8 cellular contexts compared by ENCODE assay signal in the genomic region with DNA sequence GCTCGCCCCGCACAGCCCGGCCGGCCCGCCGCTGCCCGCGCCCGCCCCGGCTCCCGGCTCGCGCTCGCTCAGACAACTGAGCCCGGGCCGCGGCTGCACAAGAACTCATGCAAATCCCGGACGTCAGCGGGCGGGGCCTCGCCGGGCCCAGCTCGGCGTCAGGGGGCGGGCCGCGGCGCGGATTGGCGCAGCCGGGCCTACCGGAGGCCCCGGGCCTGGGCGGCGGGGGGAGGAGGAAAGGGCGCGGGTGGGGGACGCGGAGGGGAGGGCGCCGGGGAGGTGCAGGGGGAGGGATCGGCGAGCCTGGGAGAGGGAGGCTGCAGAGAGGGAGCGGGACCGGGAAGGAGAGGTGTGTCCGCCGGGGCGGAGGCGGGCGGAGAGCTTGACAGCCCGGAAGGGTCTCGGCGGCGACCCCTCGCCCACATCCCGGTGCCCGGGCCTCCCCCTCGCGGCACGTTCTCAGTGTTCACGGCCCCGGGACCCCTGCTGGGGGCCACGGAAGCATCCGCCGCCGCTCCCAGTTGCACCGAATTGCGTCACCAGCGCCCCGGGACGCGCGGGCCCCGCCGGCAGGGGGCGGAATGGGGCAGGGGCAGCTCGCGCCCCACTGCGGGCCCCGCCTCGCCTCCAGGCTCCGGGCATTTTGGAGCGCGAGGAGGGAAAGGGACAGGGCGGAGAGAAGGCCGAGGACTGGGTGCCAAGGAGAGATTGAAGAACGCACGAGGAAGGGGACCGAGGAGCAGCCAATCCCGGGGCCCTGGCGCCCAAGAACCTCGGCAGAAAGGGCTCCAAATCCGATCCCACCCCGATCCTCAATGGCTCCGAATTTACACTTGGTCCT. TPM values are rescaled to one million over a fixed set of nuclear protein-coding genes. Genes with fewer than 3 reads are reported as not detected.
DNase-seq lines count a peak whose midpoint lies in the region; ATAC-seq and TF ChIP-seq lines count a peak whose summit lies in the region.

A gene (minus strand): TSS at position 78 of the 841 bp plus-strand sequence. CDS start 189 bp downstream, outside the sequence.

- H3K4me3 ChIP-seq in GM08714 (ENCODE audit: low read length) (peak within 1 kb of the TSS; percentile 90), adipocyte (ENCODE audit: low read length) (peak within 1 kb of the TSS; percentile 97), heart left ventricle (peak within 1 kb of the TSS; percentile 53 to 99 (median 82)), upper lobe of left lung (peak within 1 kb of the TSS; percentile 74 to 92 (median 88))

- intact Hi-C loops in heart left ventricle (cut with DNase I), result loop anchor here (2.0 to 10.0 kb wide), 11 partner anchors 27 to 153 kb away; a partner anchor contains a TSS
- intact Hi-C loops in posterior vena cava (cut with DNase I), result loop anchor here (5.0 to 10.0 kb wide), 2 partner anchors 42 to 45 kb away; a partner anchor contains a TSS

- peak; percentile 37 to 79 (median 66) for TF ChIP-seq CTCF in heart left ventricle (IDR thresholded peaks at IDR 0.05)
- peak; percentile 53 to 95 (median 93) for TF ChIP-seq CTCF in upper lobe of left lung (IDR thresholded peaks at IDR 0.05)

- H3K9ac ChIP-seq in adipocyte (ENCODE audit: low read length), result peak within 1 kb of the TSS; percentile 92

- DNase-seq in NCI-H1417 treated with DMSO at 0.1 percent for 48 hours (lab: John Stamatoyannopoulos, UW) (peak; percentile 35), T follicular helper cell (ENCODE audit: low read depth) (peak; percentile 89), adipocyte (ENCODE audit: low read depth) (peak; percentile 98), heart left ventricle (peak; percentile 96 to 98 (median 97)), posterior vena cava (ENCODE audit: low spot score) (peak; percentile 98), upper lobe of left lung (peak; percentile 97 to 99)

- H3K9me3 ChIP-seq in adipocyte (ENCODE audit: control insufficient read depth, low read length), result no peaks in the 10 kb centered on the region
- no peaks in the 10 kb centered on the region for H3K9me3 ChIP-seq in heart left ventricle
- H3K9me3 ChIP-seq in upper lobe of left lung, result no peaks in the 10 kb centered on the region

- H3K4me1 ChIP-seq in adipocyte (ENCODE audit: control insufficient read depth, insufficient read depth, low read length) (peaks cover 29% of the 10 kb centered on the region), heart left ventricle (peaks cover 0 to 81% (median 64%) of the 10 kb centered on the region in 12 donors), upper lobe of left lung (peaks cover 77 to 86% (median 78%) of the 10 kb centered on the region in 4 donors)

- H3K36me3 ChIP-seq in adipocyte (ENCODE audit: control insufficient read depth, insufficient read depth, low read length, severe bottlenecking) (peaks cover 8% of the 10 kb centered on the region), heart left ventricle (peaks cover 0 to 22% (median 9%) of the 10 kb centered on the region in 9 donors), upper lobe of left lung (peaks cover 3 to 13% (median 7%) of the 10 kb centered on the region in 4 donors)

- 0 to 2% (median 1%) methylated on average over 38 to 96 of the region's 96 CpGs for WGBS in heart left ventricle, 4 donors
- WGBS in upper lobe of left lung, 2 donors, result 1% methylated on average over 26 to 36 of the region's 96 CpGs

- TF ChIP-seq POLR2A in heart left ventricle (IDR thresholded peaks at IDR 0.05), result peak in 1 of 2 donors; percentile 85
- peak in 2 of 4 donors; percentile 56 to 88 for TF ChIP-seq POLR2A in upper lobe of left lung (IDR thresholded peaks at IDR 0.05)

- H3K27ac ChIP-seq in heart left ventricle (peak within 1 kb of the TSS; percentile 71 to 97 (median 94)), upper lobe of left lung (peak within 1 kb of the TSS; percentile 93 to 100 (median 96))

- ATAC-seq in HG02610 (IDR thresholded peaks at IDR 0.05; ENCODE audit: unreplicated experiment) (peak; percentile 57), heart left ventricle (peak; percentile 79 to 84 (median 82)), upper lobe of left lung (ENCODE audit: low FRiP score in 2 of 2) (peak; percentile 81 to 88)

- peak in 1 of 4 donors; percentile 35 for TF ChIP-seq EP300 in upper lobe of left lung (IDR thresholded peaks at IDR 0.05)

- peaks cover 20% of the 10 kb centered on the region for H3K27me3 ChIP-seq in adipocyte (replicated peaks; ENCODE audit: control insufficient read depth, insufficient read depth, low read length)
- peaks cover 27 to 48% (median 38%) of the 10 kb centered on the region in 9 donors for H3K27me3 ChIP-seq in heart left ventricle
- peaks cover 0 to 50% (median 32%) of the 10 kb centered on the region in 4 donors for H3K27me3 ChIP-seq in upper lobe of left lung

RNA-seq across cellular contexts. Expression of the gene that starts here (rescaled TPM):
- total RNA-seq in heart left ventricle (10 to 100 TPM; 16.7 to 41.1 (median 26.9) TPM), posterior vena cava (10 to 100 TPM; 11.5 to 14.4 TPM), upper lobe of left lung (10 to 100 TPM; 17.0 to 33.3 (median 25.0) TPM)
- 10 to 100 TPM; 10.9 to 14.2 TPM for polyA plus RNA-seq in heart left ventricle

Comparison
In these comparisons a context has a peak if more than half of its experiments do, and no peak if none do; other contexts are left out.
1. Peak in every context shown above with its lines: DNase-seq, ATAC-seq, H3K4me3 ChIP-seq and H3K27ac ChIP-seq.
2. DNase-seq: peak in every context shown above with its lines; median percentile 98 in adipocyte; 98 in posterior vena cava; 98 in upper lobe of left lung; 97 in heart left ventricle; 89 in T follicular helper cell; 35 in NCI-H1417 treated with DMSO at 0.1 percent for 48 hours.